ENCODE assay signal across 27 cellular contexts in genomic region chr16:69852815-69853214, GRCh38.
"Had no signal": no experiment of that assay in that cellular context is flagged by ENCODE, and none has a peak within 500 bp of the region (broad histone marks: within the 10 kb centered on the region; RNA-seq: fewer than 3 reads in every experiment).

No MANE protein-coding gene starts in this region.

- H3K27me3 Mint-ChIP-seq: activated B cell treated with CpG ODN at 0.5 μM for 24 hours; activated CD4-positive, alpha-beta T cell treated with anti-CD3 and anti-CD28 coated beads for 36 hours; activated naive CD4-positive, alpha-beta T cell treated with anti-CD3 and anti-CD28 coated beads, Interleukin-2, amount 50 U/mL, for 24 hours; brain; memory B cell had no signal

- H3K9me3 ChIP-seq: mucosa of descending colon, SJCRH30, stomach, thoracic aorta, upper lobe of left lung had no signal

- H3K9me3 Mint-ChIP-seq: activated B cell treated with CpG ODN at 0.5 μM for 24 hours; activated naive CD4-positive, alpha-beta T cell treated with anti-CD3 and anti-CD28 coated beads, Interleukin-2, amount 50 U/mL, for 24 hours; brain; memory B cell; stimulated activated effector memory CD8-positive, alpha-beta T cell treated with anti-CD3 and anti-CD28 coated beads, Interleukin-12 subunit alpha, Interleukin-12 subunit beta, amount 100 ng/mL, for 72 hours had no signal

- H3K27ac ChIP-seq: foreskin keratinocyte, parathyroid adenoma, SJCRH30, stomach, upper lobe of left lung had no signal

- H3K27ac Mint-ChIP-seq: activated B cell treated with CpG ODN at 0.5 μM for 24 hours; activated CD4-positive, alpha-beta T cell treated with anti-CD3 and anti-CD28 coated beads for 36 hours; activated naive CD4-positive, alpha-beta T cell treated with anti-CD3 and anti-CD28 coated beads, Interleukin-2, amount 50 U/mL, for 24 hours; memory B cell had no signal

- H3K4me1 ChIP-seq: foreskin keratinocyte, SJCRH30 had no signal

- ATAC-seq: activated CD4-positive, alpha-beta T cell treated with anti-CD3 and anti-CD28 coated beads for 36 hours; foreskin keratinocyte; left cardiac atrium; mucosa of descending colon; sciatic nerve; stimulated activated effector memory CD8-positive, alpha-beta T cell treated with anti-CD3 and anti-CD28 coated beads, Interleukin-12 subunit alpha, Interleukin-12 subunit beta, amount 100 ng/mL, for 72 hours had no signal

- H3K4me3 ChIP-seq: mucosa of descending colon, SJCRH30, stomach, thoracic aorta, upper lobe of left lung had no signal

- H3K4me1 Mint-ChIP-seq: activated B cell treated with CpG ODN at 0.5 μM for 24 hours; activated CD4-positive, alpha-beta T cell treated with anti-CD3 and anti-CD28 coated beads for 36 hours had no signal

- H3K36me3 ChIP-seq: SJCRH30, thoracic aorta had no signal

- H3K27me3 ChIP-seq: foreskin keratinocyte, SJCRH30, stomach, upper lobe of left lung had no signal

- DNase-seq: activated B cell treated with CpG ODN at 0.5 μM for 24 hours; activated CD4-positive, alpha-beta T cell treated with anti-CD3 and anti-CD28 coated beads for 36 hours; activated CD4-positive, alpha-beta T cell treated with anti-CD3 and anti-CD28 coated beads, Interleukin-2, amount 50 U/mL, for 4 hours; activated CD8-positive, alpha-beta memory T cell treated with anti-CD3 and anti-CD28 coated beads for 24 hours; activated CD8-positive, alpha-beta memory T cell treated with anti-CD3 and anti-CD28 coated beads, Interleukin-2, amount 50 U/mL, for 4 hours; activated gamma-delta T cell; aorta; cortex of kidney; effector CD4-positive, alpha-beta T cell; foreskin keratinocyte; left cardiac atrium; mucosa of descending colon; SJCRH30; small intestine; stimulated activated CD4-positive, alpha-beta T cell treated with anti-CD3 and anti-CD28 coated beads, Interleukin-2, amount 100 ng/mL, for 24 hours; stomach; T-helper 9 cell; upper lobe of left lung had no signal

- FAIRE-seq: endometrium, islet of Langerhans, small intestine had no signal

- H3K4me3 Mint-ChIP-seq: activated B cell treated with CpG ODN at 0.5 μM for 24 hours; activated CD4-positive, alpha-beta T cell treated with anti-CD3 and anti-CD28 coated beads for 36 hours; activated naive CD4-positive, alpha-beta T cell treated with anti-CD3 and anti-CD28 coated beads, Interleukin-2, amount 50 U/mL, for 24 hours; brain; memory B cell; stimulated activated effector memory CD8-positive, alpha-beta T cell treated with anti-CD3 and anti-CD28 coated beads, Interleukin-12 subunit alpha, Interleukin-12 subunit beta, amount 100 ng/mL, for 72 hours had no signal
